Comparison of ENCODE assay signal across 25 cellular contexts in the genomic region with DNA sequence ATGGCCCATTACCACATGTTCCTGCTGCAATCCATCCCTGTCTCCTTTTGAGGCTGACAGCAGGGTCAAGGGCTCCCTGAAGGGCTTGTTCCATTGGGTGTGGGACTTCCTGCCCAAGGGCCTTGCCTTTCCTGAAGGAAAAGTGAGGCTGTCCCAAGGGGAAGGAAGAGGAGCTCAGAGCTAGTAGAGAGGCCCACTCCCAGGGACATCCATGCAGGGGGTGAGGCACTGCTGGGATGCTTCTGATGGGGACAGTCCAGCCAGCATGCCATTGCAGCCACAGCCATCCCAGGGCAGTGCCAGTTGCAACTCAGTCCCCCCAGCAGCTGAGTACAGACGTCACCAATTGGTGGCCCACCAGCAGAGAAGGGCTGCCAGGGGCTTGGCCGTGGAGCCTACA.
"Had no signal": no experiment of that assay in that cellular context is flagged by ENCODE, and none has a peak within 500 bp of the region (broad histone marks: within the 10 kb centered on the region; RNA-seq: fewer than 3 reads in every experiment).

No MANE protein-coding gene starts in this region.

- H3K27ac Mint-ChIP-seq: activated CD8-positive, alpha-beta memory T cell treated with anti-CD3 and anti-CD28 coated beads, Interleukin-2, amount 10 ng/mL, durations not matched to agents 7 days and 5 days; activated CD8-positive, alpha-beta T cell treated with anti-CD3 and anti-CD28 coated beads, Interleukin-2, amount 10 ng/mL, durations not matched to agents 7 days and 5 days; activated naive CD4-positive, alpha-beta T cell treated with anti-CD3 and anti-CD28 coated beads, Interleukin-2, amount 50 U/mL, for 24 hours; activated T-cell treated with anti-CD3 and anti-CD28 coated beads, Interleukin-2, amount 50 U/mL, for 24 hours; activated T-helper 1 cell treated with anti-CD3 and anti-CD28 coated beads, Interleukin-12 subunit alpha, Interleukin-12 subunit beta, Interleukin-2, Interleukin-4 antibody, amounts not matched to agents 30 ng/mL and 10 ng/mL and 1 ng/mL, durations not matched to agents 14 hours and 24 hours and 36 hours; T-helper 17 cell; WTC11 had no signal

- DNase-seq: activated CD4-positive, alpha-beta T cell treated with anti-CD3 and anti-CD28 coated beads for 48 hours; activated CD4-positive, alpha-beta T cell treated with anti-CD3 and anti-CD28 coated beads, Interleukin-2, amount 50 U/mL, for 4 hours; activated CD4-positive, CD25-positive, alpha-beta regulatory T cell treated with anti-CD3 and anti-CD28 coated beads, Interleukin-2, amount 50 U/mL, for 72 hours; activated CD8-positive, alpha-beta memory T cell treated with anti-CD3 and anti-CD28 coated beads, Interleukin-2, amount 10 ng/mL, durations not matched to agents 7 days and 5 days; activated CD8-positive, alpha-beta T cell treated with anti-CD3 and anti-CD28 coated beads, Interleukin-2, amount 10 ng/mL, durations not matched to agents 7 days and 5 days; activated effector memory CD4-positive, alpha-beta T cell treated with Interleukin-2 at 50 U/mL for 16 hours; activated naive CD4-positive, alpha-beta T cell; activated T-cell treated with anti-CD3 and anti-CD28 coated beads, Interleukin-2, amount 50 U/mL, for 24 hours; aorta; body of pancreas; Karpas-422; MM.1S; NCI-H1105 treated with DMSO at 0.1 percent for 48 hours; NCI-H1436 treated with DMSO at 0.1 percent for 48 hours; NCI-H187; NCI-H2081; NCI-H510A treated with DMSO at 0.1 percent for 48 hours; Peyer's patch; SIG-M5; T-helper 17 cell; T-helper 9 cell had no signal

- H3K4me3 ChIP-seq: body of pancreas, K562, Peyer's patch had no signal

- H3K9me3 ChIP-seq: body of pancreas, Peyer's patch had no signal

- H3K9me3 Mint-ChIP-seq: activated naive CD4-positive, alpha-beta T cell treated with anti-CD3 and anti-CD28 coated beads, Interleukin-2, amount 50 U/mL, for 24 hours; activated T-helper 1 cell treated with anti-CD3 and anti-CD28 coated beads, Interleukin-12 subunit alpha, Interleukin-12 subunit beta, Interleukin-2, Interleukin-4 antibody, amounts not matched to agents 30 ng/mL and 10 ng/mL and 1 ng/mL, durations not matched to agents 14 hours and 24 hours and 36 hours; WTC11 had no signal

- H3K4me1 Mint-ChIP-seq: activated CD8-positive, alpha-beta memory T cell treated with anti-CD3 and anti-CD28 coated beads, Interleukin-2, amount 10 ng/mL, durations not matched to agents 7 days and 5 days; activated naive CD4-positive, alpha-beta T cell treated with anti-CD3 and anti-CD28 coated beads, Interleukin-2, amount 50 U/mL, for 24 hours; T-helper 17 cell had no signal

- H3K36me3 Mint-ChIP-seq: activated CD8-positive, alpha-beta memory T cell treated with anti-CD3 and anti-CD28 coated beads, Interleukin-2, amount 10 ng/mL, durations not matched to agents 7 days and 5 days; activated naive CD4-positive, alpha-beta T cell treated with anti-CD3 and anti-CD28 coated beads, Interleukin-2, amount 50 U/mL, for 24 hours; WTC11 had no signal

- H3K27me3 Mint-ChIP-seq: activated CD8-positive, alpha-beta memory T cell treated with anti-CD3 and anti-CD28 coated beads, Interleukin-2, amount 10 ng/mL, durations not matched to agents 7 days and 5 days; activated T-cell treated with anti-CD3 and anti-CD28 coated beads, Interleukin-2, amount 50 U/mL, for 24 hours had no signal

- H3K4me3 Mint-ChIP-seq: activated CD8-positive, alpha-beta memory T cell treated with anti-CD3 and anti-CD28 coated beads, Interleukin-2, amount 10 ng/mL, durations not matched to agents 7 days and 5 days; activated CD8-positive, alpha-beta T cell treated with anti-CD3 and anti-CD28 coated beads, Interleukin-2, amount 10 ng/mL, durations not matched to agents 7 days and 5 days; activated naive CD4-positive, alpha-beta T cell treated with anti-CD3 and anti-CD28 coated beads, Interleukin-2, amount 50 U/mL, for 24 hours; activated T-cell treated with anti-CD3 and anti-CD28 coated beads, Interleukin-2, amount 50 U/mL, for 24 hours; activated T-helper 1 cell treated with anti-CD3 and anti-CD28 coated beads, Interleukin-12 subunit alpha, Interleukin-12 subunit beta, Interleukin-2, Interleukin-4 antibody, amounts not matched to agents 30 ng/mL and 10 ng/mL and 1 ng/mL, durations not matched to agents 14 hours and 24 hours and 36 hours; T-helper 17 cell; WTC11 had no signal

- H3K4me1 ChIP-seq: body of pancreas had no signal

- H3K27ac ChIP-seq: body of pancreas, Peyer's patch had no signal

- ATAC-seq: activated CD8-positive, alpha-beta memory T cell treated with anti-CD3 and anti-CD28 coated beads, Interleukin-2, amount 10 ng/mL, durations not matched to agents 7 days and 5 days; activated CD8-positive, alpha-beta T cell treated with anti-CD3 and anti-CD28 coated beads, Interleukin-2, amount 10 ng/mL, durations not matched to agents 7 days and 5 days; body of pancreas; K562; T-helper 17 cell; WTC11 had no signal

- H3K27me3 ChIP-seq: body of pancreas, Peyer's patch had no signal
